Comparison of ENCODE assay signal across 11 cellular contexts in genomic region chr2:180656455-180656847, GRCh38.
DNase-seq lines count a peak whose midpoint lies in the region; ATAC-seq and TF ChIP-seq lines count a peak whose summit lies in the region.
"Had no signal": no experiment of that assay in that cellular context is flagged by ENCODE, and none has a peak within 500 bp of the region (broad histone marks: within the 10 kb centered on the region; RNA-seq: fewer than 3 reads in every experiment).

No MANE protein-coding gene starts in this region.

- H3K36me3 ChIP-seq in endodermal cell (ENCODE audit: control insufficient read depth, insufficient read depth, low read length) (no peaks in the 10 kb centered on the region), mesendoderm (ENCODE audit: control insufficient read depth, insufficient read depth, low read length) (no peaks in the 10 kb centered on the region), heart left ventricle (no peaks in the 10 kb centered on the region)

- no peak for TF ChIP-seq POLR2A in heart left ventricle (IDR thresholded peaks at IDR 0.05)

- no peak overlapping the region for H3K4me3 Mint-ChIP-seq in endodermal cell
- no peak overlapping the region for H3K4me3 Mint-ChIP-seq in activated CD8-positive, alpha-beta T cell treated with anti-CD3 and anti-CD28 coated beads for 36 hours
- H3K4me3 Mint-ChIP-seq: effector memory CD8-positive, alpha-beta T cell; natural killer cell had no signal

- H4K5ac ChIP-seq in mesendoderm (ENCODE audit: low read length), result no peak overlapping the region

- no peaks in the 10 kb centered on the region for H3K27me3 Mint-ChIP-seq in endodermal cell (ENCODE audit: insufficient read depth)
- H3K27me3 Mint-ChIP-seq in activated CD8-positive, alpha-beta T cell treated with anti-CD3 and anti-CD28 coated beads for 36 hours, result peaks cover 2% of the 10 kb centered on the region

- peaks cover 24% of the 10 kb centered on the region for H3K4me1 Mint-ChIP-seq in endodermal cell
- H3K4me1 Mint-ChIP-seq in activated CD8-positive, alpha-beta T cell treated with anti-CD3 and anti-CD28 coated beads for 36 hours (ENCODE audit: low read depth), result no peaks in the 10 kb centered on the region
- H3K4me1 Mint-ChIP-seq: natural killer cell had no signal

- H3K4me1 ChIP-seq in endodermal cell (ENCODE audit: control insufficient read depth, insufficient read depth, low read length) (no peaks in the 10 kb centered on the region), mesendoderm (ENCODE audit: control insufficient read depth, low read depth, low read length) (peaks cover 4% of the 10 kb centered on the region), heart left ventricle (no peaks in the 10 kb centered on the region)

- H3K9me3 ChIP-seq in endodermal cell (ENCODE audit: control insufficient read depth, low read length), result no peaks in the 10 kb centered on the region
- no peaks in the 10 kb centered on the region for H3K9me3 ChIP-seq in heart left ventricle

- no peaks in the 10 kb centered on the region for H3K79me2 ChIP-seq in mesendoderm (ENCODE audit: control insufficient read depth, insufficient read depth, low read length)

- H2BK5ac ChIP-seq in mesendoderm (ENCODE audit: low read length), result no peak overlapping the region

- no peak overlapping the region for H2BK120ac ChIP-seq in mesendoderm (ENCODE audit: low read depth, low read length)

- no peak overlapping the region for H3K4ac ChIP-seq in mesendoderm (ENCODE audit: low read depth, low read length)

- H3K9ac ChIP-seq in endodermal cell (ENCODE audit: extremely low read depth, low read length, poor library complexity, severe bottlenecking) (no peak overlapping the region), mesendoderm (ENCODE audit: low read length) (no peak overlapping the region)

- H3K4me2 ChIP-seq in mesendoderm (ENCODE audit: low read length), result no peak overlapping the region

- TF ChIP-seq CTCF in endodermal cell (conservative IDR thresholded peaks at IDR 0.05), result no peak
- no peak for TF ChIP-seq CTCF in activated CD8-positive, alpha-beta T cell treated with anti-CD3 and anti-CD28 coated beads for 36 hours (IDR thresholded peaks at IDR 0.05)
- TF ChIP-seq CTCF in heart left ventricle (IDR thresholded peaks at IDR 0.05), result no peak

- no peak for ATAC-seq in activated CD8-positive, alpha-beta T cell treated with anti-CD3 and anti-CD28 coated beads for 36 hours
- ATAC-seq in heart left ventricle, result no peak
- ATAC-seq: effector memory CD8-positive, alpha-beta T cell; natural killer cell had no signal

- H3K79me1 ChIP-seq in mesendoderm (ENCODE audit: low read length), result no peaks in the 10 kb centered on the region

- intact Hi-C loops in activated CD8-positive, alpha-beta T cell treated with anti-CD3 and anti-CD28 coated beads for 36 hours (cut with micrococcal nuclease), result no loop called here
- intact Hi-C loops in heart left ventricle (cut with DNase I), result no loop called here

- no peak overlapping the region for H3K18ac ChIP-seq in mesendoderm (ENCODE audit: low read length)

- H3K4me3 ChIP-seq in endodermal cell (ENCODE audit: low read length), result no peak overlapping the region
- H3K4me3 ChIP-seq in mesendoderm (ENCODE audit: low read length), result no peak overlapping the region
- no peak overlapping the region for H3K4me3 ChIP-seq in heart left ventricle

- no CpG with 5 or more reads among the region's 1 CpG for WGBS in endodermal cell (ENCODE audit: insufficient coverage in 1 of 2, insufficient read length in 1 of 2), 2 experiments
- WGBS in mesendoderm (ENCODE audit: extremely low coverage, insufficient coverage, low lambda C conversion rate), result no CpG with 5 or more reads among the region's 1 CpG
- 44 to 73% (median 63%) methylated on average over 1 of the region's 1 CpG for WGBS in heart left ventricle, 4 donors

- CTCF ChIA-PET in activated CD8-positive, alpha-beta T cell treated with anti-CD3 and anti-CD28 coated beads for 36 hours (lab: Charles Lee), result no interaction called here

- H3K56ac ChIP-seq in mesendoderm (ENCODE audit: low read length), result no peak overlapping the region

- no peak overlapping the region for H3K23ac ChIP-seq in mesendoderm (ENCODE audit: low read length)

- DNase-seq in Daoy (ENCODE audit: low read depth), result peak; percentile 75
- DNase-seq in NCI-H460 (ENCODE audit: extremely low read depth, low read depth), result peak; percentile 24
- DNase-seq in endodermal cell, result peak; percentile 50
- peak; percentile 94 for DNase-seq in mesendoderm
- DNase-seq in activated CD8-positive, alpha-beta T cell treated with anti-CD3 and anti-CD28 coated beads for 36 hours, result no peak
- no peak for DNase-seq in epidermal melanocyte (ENCODE audit: insufficient read length, low spot score)
- DNase-seq in effector CD4-positive, alpha-beta T cell, result no peak
- no peak for DNase-seq in heart left ventricle
- DNase-seq: effector memory CD8-positive, alpha-beta T cell; natural killer cell; NCI-H1436 treated with DMSO at 0.1 percent for 48 hours had no signal

- POLR2A ChIA-PET in activated CD8-positive, alpha-beta T cell treated with anti-CD3 and anti-CD28 coated beads for 36 hours (lab: Charles Lee), result no interaction called here

- no peak overlapping the region for H3K27ac ChIP-seq in endodermal cell (ENCODE audit: low read depth, low read length)
- no peak overlapping the region for H3K27ac ChIP-seq in mesendoderm (ENCODE audit: low read depth, low read length)
- H3K27ac ChIP-seq in heart left ventricle, result no peak overlapping the region

- no peaks in the 10 kb centered on the region for H3K36me3 Mint-ChIP-seq in endodermal cell (ENCODE audit: low read depth)
- H3K36me3 Mint-ChIP-seq in activated CD8-positive, alpha-beta T cell treated with anti-CD3 and anti-CD28 coated beads for 36 hours (ENCODE audit: low read depth), result no peaks in the 10 kb centered on the region
- H3K36me3 Mint-ChIP-seq: natural killer cell had no signal

- no peak overlapping the region for H2AK5ac ChIP-seq in mesendoderm (ENCODE audit: low read length)

- no peak overlapping the region for H3K27ac Mint-ChIP-seq in endodermal cell
- no peak overlapping the region for H3K27ac Mint-ChIP-seq in activated CD8-positive, alpha-beta T cell treated with anti-CD3 and anti-CD28 coated beads for 36 hours
- H3K27ac Mint-ChIP-seq: effector memory CD8-positive, alpha-beta T cell; natural killer cell had no signal

- H3K9me3 Mint-ChIP-seq in endodermal cell, result no peaks in the 10 kb centered on the region
- no peaks in the 10 kb centered on the region for H3K9me3 Mint-ChIP-seq in activated CD8-positive, alpha-beta T cell treated with anti-CD3 and anti-CD28 coated beads for 36 hours
- H3K9me3 Mint-ChIP-seq: effector memory CD8-positive, alpha-beta T cell; natural killer cell had no signal

- H3K27me3 ChIP-seq in endodermal cell (ENCODE audit: control insufficient read depth, insufficient read depth, low read length, poor library complexity, severe bottlenecking), result no peaks in the 10 kb centered on the region
- no peaks in the 10 kb centered on the region for H3K27me3 ChIP-seq in mesendoderm (ENCODE audit: insufficient read depth, low read length, poor library complexity)
- peaks cover 0 to 4% (median 0%) of the 10 kb centered on the region in 9 donors for H3K27me3 ChIP-seq in heart left ventricle

- no peak overlapping the region for H4K8ac ChIP-seq in mesendoderm (ENCODE audit: low read depth, low read length)

- no peak overlapping the region for H2BK15ac ChIP-seq in mesendoderm (replicated peaks; ENCODE audit: low read depth)

Comparison
In these comparisons a context has a peak if more than half of its experiments do, and no peak if none do; other contexts are left out.
1. DNase-seq: peak in Daoy (single experiment), NCI-H460 (single experiment), endodermal cell (single experiment) and mesendoderm (single experiment); none in activated CD8-positive, alpha-beta T cell treated with anti-CD3 and anti-CD28 coated beads for 36 hours (single experiment), epidermal melanocyte (single experiment), effector CD4-positive, alpha-beta T cell (single experiment) and heart left ventricle (0 of 5).